15 cellular contexts compared by ENCODE assay signal in the genomic region with DNA sequence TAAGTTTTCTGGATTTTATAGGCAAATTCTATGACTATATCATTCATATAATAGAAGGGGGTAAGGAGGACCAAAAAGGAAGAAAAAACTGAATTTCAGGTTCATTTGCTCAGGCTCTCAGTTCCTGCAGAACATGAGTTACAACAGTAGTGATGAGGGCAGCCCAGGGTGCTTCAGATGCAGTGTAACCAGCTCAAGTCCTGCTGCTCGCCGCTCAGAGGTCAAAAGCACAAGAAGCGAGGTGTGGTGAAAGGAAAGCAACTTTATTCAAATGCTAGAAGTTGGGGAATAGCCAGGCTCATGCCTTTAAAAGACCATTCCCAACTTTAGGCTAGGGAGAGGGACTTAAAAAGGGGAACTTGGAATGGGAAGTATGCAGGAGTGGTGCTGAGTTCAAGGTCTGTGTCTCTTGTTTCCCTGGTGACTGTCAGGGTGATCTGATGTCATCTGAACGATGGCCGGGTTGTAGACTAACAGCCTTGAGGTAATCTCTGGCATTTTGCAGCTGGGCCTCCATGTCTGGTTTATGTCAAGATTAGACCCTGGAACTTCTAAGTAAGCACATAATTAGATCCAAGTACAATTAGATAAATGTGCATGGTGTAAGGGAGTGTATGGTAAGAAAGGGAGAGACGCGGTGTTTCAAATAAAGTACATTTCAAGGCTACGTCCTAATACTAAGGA.
"Had no signal": no experiment of that assay in that cellular context is flagged by ENCODE, and none has a peak within 500 bp of the region (broad histone marks: within the 10 kb centered on the region; RNA-seq: fewer than 3 reads in every experiment).

No MANE protein-coding gene starts in this region.

- H3K4me3 Mint-ChIP-seq: activated naive CD4-positive, alpha-beta T cell treated with anti-CD3 and anti-CD28 coated beads, Interleukin-2, amount 50 U/mL, for 24 hours; endodermal cell; nephron; T-helper 1 cell treated with Interleukin-12 subunit alpha and Interleukin-12 subunit beta and Interleukin-4 antibody, amounts not matched to agents 30 μg/mL and 1 μg/mL, for 36 hours had no signal

- H3K36me3 ChIP-seq: brain microvascular endothelial cell, sigmoid colon had no signal

- ATAC-seq: left cardiac atrium had no signal

- H3K27me3 ChIP-seq: brain microvascular endothelial cell, sigmoid colon had no signal

- DNase-seq: activated CD4-positive, alpha-beta T cell treated with anti-CD3 and anti-CD28 coated beads, Interleukin-2, amount 50 U/mL, for 1 hour; activated CD4-positive, CD25-positive, alpha-beta regulatory T cell; amygdala; brain microvascular endothelial cell; endodermal cell; left cardiac atrium; sigmoid colon; stimulated activated CD4-positive, alpha-beta T cell treated with anti-CD3 and anti-CD28 coated beads, Interleukin-12 subunit alpha, Interleukin-12 subunit beta, amount 100 ng/mL, for 4 hours; stimulated activated naive CD4-positive, alpha-beta T cell had no signal

- H3K27me3 Mint-ChIP-seq: activated naive CD4-positive, alpha-beta T cell treated with anti-CD3 and anti-CD28 coated beads, Interleukin-2, amount 50 U/mL, for 24 hours had no signal

- FAIRE-seq: TTC549 had no signal

- H3K27ac Mint-ChIP-seq: activated naive CD4-positive, alpha-beta T cell treated with anti-CD3 and anti-CD28 coated beads, Interleukin-2, amount 50 U/mL, for 24 hours; endodermal cell; immature natural killer cell; nephron; T-helper 1 cell treated with Interleukin-12 subunit alpha and Interleukin-12 subunit beta and Interleukin-4 antibody, amounts not matched to agents 30 μg/mL and 1 μg/mL, for 36 hours had no signal

- H3K4me1 Mint-ChIP-seq: activated naive CD4-positive, alpha-beta T cell treated with anti-CD3 and anti-CD28 coated beads, Interleukin-2, amount 50 U/mL, for 24 hours; endodermal cell; nephron had no signal

- H3K4me3 ChIP-seq: lung, sigmoid colon had no signal

- H3K36me3 Mint-ChIP-seq: activated naive CD4-positive, alpha-beta T cell treated with anti-CD3 and anti-CD28 coated beads, Interleukin-2, amount 50 U/mL, for 24 hours; immature natural killer cell had no signal

- H3K9me3 ChIP-seq: sigmoid colon had no signal

- H3K4me1 ChIP-seq: sigmoid colon had no signal

- H3K27ac ChIP-seq: brain microvascular endothelial cell, sigmoid colon had no signal

- H3K9me3 Mint-ChIP-seq: activated naive CD4-positive, alpha-beta T cell treated with anti-CD3 and anti-CD28 coated beads, Interleukin-2, amount 50 U/mL, for 24 hours; endodermal cell; nephron; T-helper 1 cell treated with Interleukin-12 subunit alpha and Interleukin-12 subunit beta and Interleukin-4 antibody, amounts not matched to agents 30 μg/mL and 1 μg/mL, for 36 hours had no signal
